In genomic region chr4:185792384-185793146, GRCh38 we compare ENCODE assay signal across 12 cellular contexts. TPM values are rescaled to one million over a fixed set of nuclear protein-coding genes. Genes with fewer than 3 reads are reported as not detected.
DNase-seq lines count a peak whose midpoint lies in the region; ATAC-seq and TF ChIP-seq lines count a peak whose summit lies in the region.
"Had no signal": no experiment of that assay in that cellular context is flagged by ENCODE, and none has a peak within 500 bp of the region (broad histone marks: within the 10 kb centered on the region; RNA-seq: fewer than 3 reads in every experiment).

No MANE protein-coding gene starts in this region.

- no TSS peak for BruUV-seq in MCF 10A (replicated peaks; lab: Mats Ljungman, UMichigan)

- H3K36me3 ChIP-seq in breast epithelium (no peaks in the 10 kb centered on the region), SJCRH30 (no peaks in the 10 kb centered on the region), thyroid gland (no peaks in the 10 kb centered on the region), uterus (no peaks in the 10 kb centered on the region)
- H3K36me3 ChIP-seq: vagina had no signal

- no peak for ATAC-seq in HG02852 (IDR thresholded peaks at IDR 0.05; ENCODE audit: unreplicated experiment)

- H3K4me1 ChIP-seq in breast epithelium (no peaks in the 10 kb centered on the region), SJCRH30 (peaks cover 2% of the 10 kb centered on the region; the same call in 1 of the 2 replicates), thyroid gland (peaks cover 42 to 60% of the 10 kb centered on the region in 2 donors), uterus (no peaks in the 10 kb centered on the region)
- H3K4me1 ChIP-seq: vagina had no signal

- H3K36me3 Mint-ChIP-seq in MCF 10A (ENCODE audit: insufficient read depth, unreplicated experiment): no peaks in the 10 kb centered on the region
- H3K36me3 Mint-ChIP-seq: activated naive CD4-positive, alpha-beta T cell treated with anti-CD3 and anti-CD28 coated beads, Interleukin-2, amount 50 U/mL, for 24 hours had no signal

- no peaks in the 10 kb centered on the region for H3K9me3 Mint-ChIP-seq in MCF 10A (ENCODE audit: unreplicated experiment)
- H3K9me3 Mint-ChIP-seq: activated naive CD4-positive, alpha-beta T cell treated with anti-CD3 and anti-CD28 coated beads, Interleukin-2, amount 50 U/mL, for 24 hours had no signal

- H3K27me3 Mint-ChIP-seq in MCF 10A (ENCODE audit: insufficient read depth, unreplicated experiment): no peaks in the 10 kb centered on the region
- H3K27me3 Mint-ChIP-seq: activated naive CD4-positive, alpha-beta T cell treated with anti-CD3 and anti-CD28 coated beads, Interleukin-2, amount 50 U/mL, for 24 hours had no signal

- TF ChIP-seq POLR2A in breast epithelium (IDR thresholded peaks at IDR 0.05) (no peak), thyroid gland (IDR thresholded peaks at IDR 0.05) (no peak), uterus (IDR thresholded peaks at IDR 0.05) (no peak)

- CTCF ChIA-PET in MCF 10A (lab: Yijun Ruan, JAX): interaction anchor here (0.6 kb wide), 1 partner anchor 15 kb away, joined by 3 read pairs; no protein-coding TSS in a partner anchor

- H3K4me3 Mint-ChIP-seq in MCF 10A (ENCODE audit: unreplicated experiment): no peak overlapping the region
- H3K4me3 Mint-ChIP-seq: activated naive CD4-positive, alpha-beta T cell treated with anti-CD3 and anti-CD28 coated beads, Interleukin-2, amount 50 U/mL, for 24 hours had no signal

- H3K27ac ChIP-seq in breast epithelium: peak overlapping the region in 1 of 2 donors; percentile 45
- no peak overlapping the region for H3K27ac ChIP-seq in SJCRH30
- H3K27ac ChIP-seq in thyroid gland: peak overlapping the region; percentile 45 to 78 (median 63)
- no peak overlapping the region for H3K27ac ChIP-seq in uterus
- H3K27ac ChIP-seq: C4-2B, vagina had no signal

- TF ChIP-seq CTCF in MCF 10A (IDR thresholded peaks at IDR 0.05; ENCODE audit: unreplicated experiment) (no peak), breast epithelium (IDR thresholded peaks at IDR 0.05) (no peak), thyroid gland (IDR thresholded peaks at IDR 0.05) (no peak), uterus (IDR thresholded peaks at IDR 0.05) (no peak)

- intact Hi-C loops in MCF 10A (cut with micrococcal nuclease): no loop called here
- intact Hi-C loops in breast epithelium (cut with DNase I; ENCODE audit: low total_unique reads): no loop called here
- intact Hi-C loops in thyroid gland (cut with DNase I): no loop called here
- intact Hi-C loops in uterus (cut with DNase I; ENCODE audit: low total_unique reads): no loop called here

- peaks cover 14% of the 10 kb centered on the region for H3K4me1 Mint-ChIP-seq in MCF 10A (ENCODE audit: insufficient read depth, unreplicated experiment)
- H3K4me1 Mint-ChIP-seq: activated naive CD4-positive, alpha-beta T cell treated with anti-CD3 and anti-CD28 coated beads, Interleukin-2, amount 50 U/mL, for 24 hours had no signal

- H3K9me3 ChIP-seq in breast epithelium: no peaks in the 10 kb centered on the region
- H3K9me3 ChIP-seq in SJCRH30 (replicated peaks): no peaks in the 10 kb centered on the region
- no peaks in the 10 kb centered on the region for H3K9me3 ChIP-seq in thyroid gland
- H3K9me3 ChIP-seq in uterus: no peaks in the 10 kb centered on the region
- H3K9me3 ChIP-seq: vagina had no signal

- H3K4me3 ChIP-seq in breast epithelium: no peak overlapping the region
- H3K4me3 ChIP-seq in SJCRH30: no peak overlapping the region
- no peak overlapping the region for H3K4me3 ChIP-seq in thyroid gland (replicated peaks in 1 of 3)
- H3K4me3 ChIP-seq in uterus: no peak overlapping the region
- H3K4me3 ChIP-seq: vagina had no signal

- peak overlapping the region; percentile 46 for H3K27ac Mint-ChIP-seq in MCF 10A (ENCODE audit: low read depth, unreplicated experiment)
- H3K27ac Mint-ChIP-seq: activated naive CD4-positive, alpha-beta T cell treated with anti-CD3 and anti-CD28 coated beads, Interleukin-2, amount 50 U/mL, for 24 hours had no signal

- DNase-seq in MCF 10A (ENCODE audit: unreplicated experiment) (peak; percentile 72), breast epithelium (ENCODE audit: low spot score in 2 of 2) (no peak), SJCRH30 (peak; percentile 28 to 42), foreskin melanocyte (peak; percentile 99), thyroid gland (no peak), iPS-NIHi7 (ENCODE audit: extremely low spot score) (no peak), uterus (no peak)
- DNase-seq: stimulated activated CD4-positive, alpha-beta T cell treated with anti-CD3 and anti-CD28 coated beads, Interleukin-15, amount 100 ng/mL, for 24 hours had no signal

- no peaks in the 10 kb centered on the region for H3K27me3 ChIP-seq in breast epithelium
- H3K27me3 ChIP-seq in SJCRH30: no peaks in the 10 kb centered on the region
- no peaks in the 10 kb centered on the region for H3K27me3 ChIP-seq in thyroid gland
- no peaks in the 10 kb centered on the region for H3K27me3 ChIP-seq in uterus
- H3K27me3 ChIP-seq: vagina had no signal

- 64 to 68% methylated on average over 12 of the region's 12 CpGs for WGBS in thyroid gland, 2 donors

- POLR2A ChIA-PET in MCF 10A (lab: Yijun Ruan, JAX): interaction anchor here (0.6 to 1.3 kb wide), 2 partner anchors 18 to 122 kb away, joined by 3 to 4 read pairs; no protein-coding TSS in a partner anchor

RNA-seq across cellular contexts. Expression of gene SORBS2, which starts 19.4 kb away (rescaled TPM):
- 19.3 and 29.1 TPM in 2 replicates for total RNA-seq in MCF 10A (2022)
- total RNA-seq in breast epithelium: 100 to 1,000 TPM in 2 of 3 donors, 10 to 100 TPM in 1; 21.8 to 132 (median 105) TPM
- total RNA-seq in SJCRH30 (2014; rRNA removed; shearing (Covaris generic)): not detected in 2 replicates
- 100 to 1,000 TPM; 290 to 437 (median 377) TPM for total RNA-seq in thyroid gland
- total RNA-seq in uterus: 100 to 1,000 TPM in 1 of 4 donors, 10 to 100 TPM in 3; 21.5 to 118 (median 29.5) TPM

Comparison
In these comparisons a context has a peak if more than half of its experiments do, and no peak if none do; other contexts are left out.
1. DNase-seq: peak in MCF 10A (single experiment), SJCRH30 (2 of 2) and foreskin melanocyte (single experiment); none in breast epithelium (0 of 2), thyroid gland (0 of 2), iPS-NIHi7 (single experiment) and uterus (0 of 2).
2. H3K27ac ChIP-seq: peak in thyroid gland (3 of 3); none in SJCRH30 (single experiment) and uterus (0 of 2).
3. RNA of gene SORBS2, which starts 19.4 kb away (total RNA-seq): 290 to 437 TPM in thyroid gland, 21.8 to 132 TPM in breast epithelium, 21.5 to 118 TPM in uterus and 19.3 to 29.1 TPM in MCF 10A; not detected in SJCRH30; every median in the first group is over 10 times any median in the second.